Comparison of ENCODE assay signal across 26 cellular contexts in genomic region chr4:126628933-126629332, GRCh38.
"Had no signal": no experiment of that assay in that cellular context is flagged by ENCODE, and none has a peak within 500 bp of the region (broad histone marks: within the 10 kb centered on the region; RNA-seq: fewer than 3 reads in every experiment).

No MANE protein-coding gene starts in this region.

- DNase-seq: stimulated activated CD4-positive, alpha-beta T cell treated with anti-CD3 and anti-CD28 coated beads, Interleukin-2, amount 100 ng/mL, for 48 hours; stimulated activated CD4-positive, alpha-beta T cell treated with anti-CD3 and anti-CD28 coated beads, Interleukin-4, amount 100 ng/mL, for 1 hour; stimulated activated CD4-positive, alpha-beta T cell treated with anti-CD3 and anti-CD28 coated beads, Interleukin-4, amount 100 ng/mL, for 24 hours; stimulated activated CD4-positive, alpha-beta T cell treated with anti-CD3 and anti-CD28 coated beads, Interleukin-4, amount 100 ng/mL, for 4 hours; stimulated activated CD8-positive, alpha-beta memory T cell treated with anti-CD3 and anti-CD28 coated beads, Interleukin-4, amount 100 ng/mL, for 48 hours; stimulated activated naive B cell treated with anti-CD40 and anti-IgM and Interleukin-4, amounts not matched to agents 10 μg/mL and 1 μg/mL and 100 μg/mL, for 72 hours; stimulated activated naive CD4-positive, alpha-beta T cell; stimulated activated naive CD4-positive, alpha-beta T cell treated with Interleukin-2 at 50 U/mL for 16 hours; stimulated activated naive CD8-positive, alpha-beta T cell treated with anti-CD3 and anti-CD28 coated beads, Interleukin-15, amount 100 ng/mL, for 72 hours; stimulated activated naive CD8-positive, alpha-beta T cell treated with anti-CD3 and anti-CD28 coated beads, Interleukin-15, Interleukin-2, amounts not matched to agents 100 U/mL and 50 U/mL, for 24 hours; stomach; substantia nigra; testis; thyroid gland; tibial artery; transverse colon; trophoblast cell; upper lobe of left lung; upper lobe of right lung; uterus had no signal

- ATAC-seq: stimulated activated effector memory CD8-positive, alpha-beta T cell treated with anti-CD3 and anti-CD28 coated beads, Interleukin-12 subunit alpha, Interleukin-12 subunit beta, amount 100 ng/mL, for 72 hours; stimulated activated memory B cell treated with anti-CD40 and anti-IgM and Interleukin-4, amounts not matched to agents 10 μg/mL and 1 μg/mL and 100 μg/mL, for 72 hours; stimulated activated naive B cell treated with anti-CD40 and anti-IgM and Interleukin-4, amounts not matched to agents 10 μg/mL and 1 μg/mL and 100 μg/mL, for 72 hours; stimulated activated naive CD8-positive, alpha-beta T cell treated with anti-CD3 and anti-CD28 coated beads, Interleukin-15, amount 100 ng/mL, for 72 hours; stimulated activated naive CD8-positive, alpha-beta T cell treated with anti-CD3 and anti-CD28 coated beads, Interleukin-15, Interleukin-2, amounts not matched to agents 100 U/mL and 50 U/mL, for 24 hours; upper lobe of right lung had no signal

- H3K27ac ChIP-seq: stomach, suprapubic skin, testis, thoracic aorta, thyroid gland, tibial artery, tibial nerve, transverse colon, upper lobe of left lung, upper lobe of right lung, uterus, vagina had no signal

- H3K36me3 ChIP-seq: stomach, suprapubic skin, thoracic aorta, thyroid gland, tibial artery, tibial nerve, transverse colon, upper lobe of left lung, upper lobe of right lung, uterus, vagina had no signal

- H3K9me3 ChIP-seq: stomach, suprapubic skin, testis, thoracic aorta, thyroid gland, tibial artery, tibial nerve, transverse colon, upper lobe of left lung, upper lobe of right lung, uterus, vagina had no signal

- H3K4me1 ChIP-seq: stomach, suprapubic skin, testis, thyroid gland, tibial artery, tibial nerve, transverse colon, upper lobe of left lung, upper lobe of right lung, uterus, vagina had no signal

- H3K4me3 ChIP-seq: stomach, suprapubic skin, testis, thoracic aorta, thyroid gland, tibial artery, tibial nerve, transverse colon, upper lobe of left lung, upper lobe of right lung, uterus, vagina had no signal

- H3K27me3 ChIP-seq: stomach, suprapubic skin, testis, thyroid gland, tibial artery, tibial nerve, transverse colon, upper lobe of left lung, upper lobe of right lung, uterus, vagina had no signal
